ENCODE assay signal across 8 cellular contexts in genomic region chr1:5991784-5992033, GRCh38. TPM values are rescaled to one million over a fixed set of nuclear protein-coding genes. Genes with fewer than 3 reads are reported as not detected.
DNase-seq lines count a peak whose midpoint lies in the region; ATAC-seq, FAIRE-seq and TF ChIP-seq lines count a peak whose summit lies in the region.

No MANE protein-coding gene starts in this region.

- peak overlapping the region; percentile 96 for H3K27ac Mint-ChIP-seq in T-helper 2 cell treated with Interferon-gamma antibody and Interleukin-4, amounts not matched to agents 5 μg/mL and 100 μg/mL, for 36 hours

- no peaks in the 10 kb centered on the region for H3K27me3 Mint-ChIP-seq in T-helper 2 cell treated with Interferon-gamma antibody and Interleukin-4, amounts not matched to agents 5 μg/mL and 100 μg/mL, for 36 hours (ENCODE audit: low read depth)

- H3K4me1 ChIP-seq in pancreas: peaks cover 0 to 12% (median 0%) of the 10 kb centered on the region in 3 donors

- H3K36me3 Mint-ChIP-seq in T-helper 2 cell treated with Interferon-gamma antibody and Interleukin-4, amounts not matched to agents 5 μg/mL and 100 μg/mL, for 36 hours (ENCODE audit: low read depth): peaks cover 8% of the 10 kb centered on the region

- FAIRE-seq in pancreas (lab: Jason Lieb, UNC): no peak

- WGBS in pancreas, 2 donors: 0% methylated on average over 1 to 22 of the region's 22 CpGs

- no peaks in the 10 kb centered on the region for H3K27me3 ChIP-seq in pancreas

- DNase-seq in activated T-cell treated with anti-CD3 and anti-CD28 coated beads for 4 hours: peak; percentile 24
- no peak for DNase-seq in activated T-cell treated with anti-CD3 and anti-CD28 coated beads, Interleukin-2, amount 50 U/mL, for 1 hour
- no peak for DNase-seq in T-helper 2 cell treated with Interferon-gamma antibody and Interleukin-4, amounts not matched to agents 5 μg/mL and 100 μg/mL, for 36 hours (ENCODE audit: low spot score)
- no peak for DNase-seq in fibroblast of mammary gland (ENCODE audit: low read depth)
- no peak for DNase-seq in pancreas

- peaks cover 16% of the 10 kb centered on the region for H3K4me1 Mint-ChIP-seq in T-helper 2 cell treated with Interferon-gamma antibody and Interleukin-4, amounts not matched to agents 5 μg/mL and 100 μg/mL, for 36 hours (ENCODE audit: low read depth)

- H3K27ac ChIP-seq in pancreas: peak overlapping the region; percentile 68 to 86 (median 82)

- H3K9me3 ChIP-seq in pancreas: no peaks in the 10 kb centered on the region

- no peaks in the 10 kb centered on the region for H3K36me3 ChIP-seq in pancreas

- intact Hi-C loops in pancreas (cut with DNase I): no loop called here

- ATAC-seq in HG02981 (IDR thresholded peaks at IDR 0.05; ENCODE audit: unreplicated experiment): peak; percentile 16
- ATAC-seq in pancreas: peak; percentile 16 to 57 (median 42)
- no peak for ATAC-seq in GM18873 (IDR thresholded peaks at IDR 0.05; ENCODE audit: low FRiP score, unreplicated experiment)
- no peak for ATAC-seq in HG02970 (IDR thresholded peaks at IDR 0.05; ENCODE audit: low FRiP score, unreplicated experiment)

- no peak overlapping the region for H3K4me3 Mint-ChIP-seq in T-helper 2 cell treated with Interferon-gamma antibody and Interleukin-4, amounts not matched to agents 5 μg/mL and 100 μg/mL, for 36 hours

- H3K4me3 ChIP-seq in fibroblast of mammary gland (ENCODE audit: control insufficient read depth, low read depth, low read length) (peak overlapping the region; percentile 65), pancreas (peak overlapping the region; percentile 49 to 97 (median 91))

- H3K9me3 Mint-ChIP-seq in T-helper 2 cell treated with Interferon-gamma antibody and Interleukin-4, amounts not matched to agents 5 μg/mL and 100 μg/mL, for 36 hours: no peaks in the 10 kb centered on the region

- TF ChIP-seq CTCF in fibroblast of mammary gland (conservative IDR thresholded peaks at IDR 0.05; ENCODE audit: control insufficient read depth, insufficient read depth, low read depth, low read length): no peak
- no peak for TF ChIP-seq CTCF in pancreas (IDR thresholded peaks at IDR 0.05)

RNA-seq across cellular contexts. Expression of gene NPHP4, which starts 0.5 kb away (rescaled TPM):
- 1 to 10 TPM; 4.0 to 8.3 (median 4.8) TPM for total RNA-seq in pancreas
- polyA plus RNA-seq in pancreas: 1 to 10 TPM; 7.6 to 9.7 TPM

RNA-seq across cellular contexts. Expression of gene KCNAB2, which starts 54.0 kb away (rescaled TPM):
- 1 to 10 TPM; 1.2 to 9.0 (median 4.1) TPM for total RNA-seq in pancreas
- polyA plus RNA-seq in pancreas: 1 to 10 TPM; 4.1 to 4.6 TPM

Comparison
In these comparisons a context has a peak if more than half of its experiments do, and no peak if none do; other contexts are left out.
1. ATAC-seq: peak in HG02981 (single experiment) and pancreas (4 of 4); none in GM18873 (single experiment) and HG02970 (single experiment).